Comparison of ENCODE assay signal across 16 cellular contexts in genomic region chr7:69615696-69616095, GRCh38. TPM values are rescaled to one million over a fixed set of nuclear protein-coding genes. Genes with fewer than 3 reads are reported as not detected.
DNase-seq lines count a peak whose midpoint lies in the region; TF ChIP-seq lines count a peak whose summit lies in the region.
"Had no signal": no experiment of that assay in that cellular context is flagged by ENCODE, and none has a peak within 500 bp of the region (broad histone marks: within the 10 kb centered on the region; RNA-seq: fewer than 3 reads in every experiment).

No MANE protein-coding gene starts in this region.

- WGBS in hepatocyte (ENCODE audit: low lambda C conversion rate, missing lambda C conversion rate), result 80% methylated on average over 2 of the region's 2 CpGs

- H3K27ac ChIP-seq in neural cell (ENCODE audit: low read length) (no peak overlapping the region), MM.1S (ENCODE audit: low read length) (no peak overlapping the region), hepatocyte (no peak overlapping the region)
- H3K27ac ChIP-seq: BLaER1 treated with 17β-estradiol and CSF1 and Interleukin-3, amounts not matched to agents 10 nM and 100 nM had no signal

- H3F3A ChIP-seq in neural cell (ENCODE audit: insufficient read depth, low read length, poor library complexity, severe bottlenecking) (peaks cover 2% of the 10 kb centered on the region), MM.1S (ENCODE audit: insufficient read depth, low read length) (no peaks in the 10 kb centered on the region)

- no peak for TF ChIP-seq RAD21 in neural cell (conservative IDR thresholded peaks at IDR 0.05)

- no peaks in the 10 kb centered on the region for H3K9me3 ChIP-seq in neural cell (ENCODE audit: low read length)
- no peaks in the 10 kb centered on the region for H3K9me3 ChIP-seq in MM.1S (replicated peaks; ENCODE audit: insufficient read depth, low read length)
- H3K9me3 ChIP-seq in hepatocyte (ENCODE audit: low read depth), result no peaks in the 10 kb centered on the region
- H3K9me3 ChIP-seq: BLaER1 treated with 17β-estradiol and CSF1 and Interleukin-3, amounts not matched to agents 10 nM and 100 nM had no signal

- H3K4me2 ChIP-seq in neural cell (ENCODE audit: low read length) (no peak overlapping the region), MM.1S (ENCODE audit: low read depth, low read length) (no peak overlapping the region), hepatocyte (no peak overlapping the region)
- H3K4me2 ChIP-seq: GM23338 had no signal

- H3K9me2 ChIP-seq in neural cell (ENCODE audit: insufficient read depth, low read length), result no peaks in the 10 kb centered on the region
- H3K9me2 ChIP-seq in MM.1S (replicated peaks; ENCODE audit: insufficient read depth, low read length), result no peaks in the 10 kb centered on the region
- H3K9me2 ChIP-seq in hepatocyte (replicated peaks; ENCODE audit: insufficient read depth), result no peaks in the 10 kb centered on the region

- H3K36me3 ChIP-seq in neural cell (ENCODE audit: insufficient read depth, low read length), result no peaks in the 10 kb centered on the region
- H3K36me3 ChIP-seq in MM.1S (replicated peaks; ENCODE audit: insufficient read depth, low read length), result no peaks in the 10 kb centered on the region
- no peaks in the 10 kb centered on the region for H3K36me3 ChIP-seq in hepatocyte (replicated peaks; ENCODE audit: insufficient read depth, low read depth)

- TF ChIP-seq CTCF in neural cell (IDR thresholded peaks at IDR 0.05; ENCODE audit: poor library complexity, severe bottlenecking) (no peak), MM.1S (IDR thresholded peaks at IDR 0.05; ENCODE audit: low read length) (no peak), hepatocyte (IDR thresholded peaks at IDR 0.05; ENCODE audit: poor library complexity) (no peak)

- H2AFZ ChIP-seq in neural cell (ENCODE audit: low read depth, low read length), result no peak overlapping the region
- H2AFZ ChIP-seq in MM.1S (ENCODE audit: low read length), result no peak overlapping the region
- no peak overlapping the region for H2AFZ ChIP-seq in hepatocyte
- H2AFZ ChIP-seq: GM23338 had no signal

- H3K4me3 ChIP-seq in neural cell (ENCODE audit: low read length) (no peak overlapping the region), MM.1S (ENCODE audit: low read length) (no peak overlapping the region), hepatocyte (no peak overlapping the region)
- H3K4me3 ChIP-seq: BLaER1 treated with 17β-estradiol and CSF1 and Interleukin-3, amounts not matched to agents 10 nM and 100 nM; GM23338 had no signal

- H3K4me1 ChIP-seq in MM.1S (ENCODE audit: low read length) (no peaks in the 10 kb centered on the region), hepatocyte (ENCODE audit: insufficient read depth) (peaks cover 7% of the 10 kb centered on the region)

- TF ChIP-seq EP300 in neural cell (conservative IDR thresholded peaks at IDR 0.05; ENCODE audit: poor library complexity, severe bottlenecking), result no peak

- no peak overlapping the region for H3K9ac ChIP-seq in neural cell (ENCODE audit: low read length)
- no peak overlapping the region for H3K9ac ChIP-seq in MM.1S (ENCODE audit: low read length)
- H3K9ac ChIP-seq: BLaER1 treated with 17β-estradiol and CSF1 and Interleukin-3, amounts not matched to agents 10 nM and 100 nM had no signal

- H3K27me3 ChIP-seq in neural cell (ENCODE audit: insufficient read depth, low read depth, low read length) (no peaks in the 10 kb centered on the region), MM.1S (replicated peaks; ENCODE audit: insufficient read depth, low read length) (no peaks in the 10 kb centered on the region), hepatocyte (peaks cover 3% of the 10 kb centered on the region)
- H3K27me3 ChIP-seq: BLaER1 treated with 17β-estradiol and CSF1 and Interleukin-3, amounts not matched to agents 10 nM and 100 nM had no signal

- DNase-seq in NCI-H2227 (lab: John Stamatoyannopoulos, UW; ENCODE audit: unreplicated experiment) (peak; percentile 18), NCI-H2227 treated with DMSO at 0.1 percent for 48 hours (lab: John Stamatoyannopoulos, UW) (no peak), NCI-H524 (lab: John Stamatoyannopoulos, UW) (peak; percentile 73 to 96), NCI-H82 treated with DMSO at 0.1 percent for 48 hours (lab: John Stamatoyannopoulos, UW; ENCODE audit: unreplicated experiment) (peak; percentile 86), MM.1S (no peak), SW 1271 (lab: John Stamatoyannopoulos, UW) (no peak), hepatocyte (ENCODE audit: low spot score) (no peak)
- DNase-seq: Calu3; CD8-positive, alpha-beta T cell; DMS153; DMS79; GDM1; H7 had no signal

- H4K20me1 ChIP-seq in neural cell (ENCODE audit: insufficient read depth), result peaks cover 16% of the 10 kb centered on the region
- H4K20me1 ChIP-seq in MM.1S (ENCODE audit: insufficient read depth, low read length), result no peaks in the 10 kb centered on the region
- peaks cover 21% of the 10 kb centered on the region for H4K20me1 ChIP-seq in hepatocyte (ENCODE audit: insufficient read depth, poor library complexity, severe bottlenecking)

- H3K79me2 ChIP-seq in neural cell (replicated peaks; ENCODE audit: insufficient read depth, low read length) (peaks cover 93% of the 10 kb centered on the region), MM.1S (ENCODE audit: low read length) (no peaks in the 10 kb centered on the region), hepatocyte (peaks cover 78% of the 10 kb centered on the region)

TF ChIP-seq in neural cell, 6 proteins besides CTCF, POLR2A, EP300 and RAD21:
- TF ChIP-seq POLR2AphosphoS5 (IDR thresholded peaks at IDR 0.05) (peak; percentile 21), TAF1 (IDR thresholded peaks at IDR 0.05; ENCODE audit: low read depth) (no peak), EZH2 (IDR thresholded peaks at IDR 0.05; ENCODE audit: borderline replicate concordance, insufficient read depth, low read length, poor library complexity, severe bottlenecking) (no peak), REST (IDR thresholded peaks at IDR 0.05; ENCODE audit: borderline replicate concordance) (no peak)
TF ChIP-seq in neural cell: peak in this region for 1.

RNA-seq across cellular contexts. Expression of gene AUTS2, which starts 17.4 kb away (rescaled TPM):
- polyA plus RNA-seq in neural cell (97.3 and 124 TPM in 2 replicates), hepatocyte (34.4 and 40.3 TPM in 2 replicates)
- polyA minus RNA-seq in neural cell, result 312 and 399 TPM in 2 replicates
- 13.0 and 40.9 TPM in 2 replicates for total RNA-seq in hepatocyte
- total RNA-seq: Calu3 had no signal

Comparison
In these comparisons a context has a peak if more than half of its experiments do, and no peak if none do; other contexts are left out.
1. DNase-seq: peak in NCI-H2227 (single experiment), NCI-H524 (2 of 2) and NCI-H82 treated with DMSO at 0.1 percent for 48 hours (single experiment); none in NCI-H2227 treated with DMSO at 0.1 percent for 48 hours (single experiment), MM.1S (single experiment), SW 1271 (0 of 2) and hepatocyte (single experiment).